Comparison of ENCODE assay signal across 21 cellular contexts in genomic region chr7:113677811-113678210, GRCh38.
"Had no signal": no experiment of that assay in that cellular context is flagged by ENCODE, and none has a peak within 500 bp of the region (broad histone marks: within the 10 kb centered on the region; RNA-seq: fewer than 3 reads in every experiment).

No MANE protein-coding gene starts in this region.

- H3K4me1 Mint-ChIP-seq: memory B cell; naive thymus-derived CD4-positive, alpha-beta T cell had no signal

- H3K27ac Mint-ChIP-seq: memory B cell; naive thymus-derived CD4-positive, alpha-beta T cell had no signal

- H3K36me3 Mint-ChIP-seq: memory B cell; naive thymus-derived CD4-positive, alpha-beta T cell had no signal

- H3K27me3 ChIP-seq: dorsolateral prefrontal cortex, esophagus muscularis mucosa, foreskin keratinocyte, gastrocnemius medialis, heart right ventricle, left lung had no signal

- H3K36me3 ChIP-seq: esophagus muscularis mucosa, gastrocnemius medialis, heart right ventricle, left lung, lower lobe of right lung had no signal

- H3K27me3 Mint-ChIP-seq: memory B cell had no signal

- H3K4me3 ChIP-seq: coronary artery, dorsolateral prefrontal cortex, esophagus muscularis mucosa, gastrocnemius medialis, heart right ventricle, left lung, lower lobe of right lung had no signal

- H3K4me3 Mint-ChIP-seq: memory B cell had no signal

- H3K27ac ChIP-seq: coronary artery, dorsolateral prefrontal cortex, esophagus muscularis mucosa, foreskin keratinocyte, gastrocnemius medialis, heart right ventricle, left lung, lower lobe of right lung had no signal

- H3K9me3 ChIP-seq: esophagus muscularis mucosa, gastrocnemius medialis, heart right ventricle, lower lobe of right lung had no signal

- H3K4me1 ChIP-seq: esophagus muscularis mucosa, foreskin keratinocyte, gastrocnemius medialis, heart right ventricle, left lung, lower lobe of right lung had no signal

- DNase-seq: dermis blood vessel endothelial cell; dorsolateral prefrontal cortex; effector CD4-positive, alpha-beta T cell; effector memory CD4-positive, alpha-beta T cell; foreskin keratinocyte; gastrocnemius medialis; glutamatergic neuron; head of caudate nucleus; heart right ventricle; hippocampal formation; kidney; kidney glomerular epithelial cell; left lung; left ventricle myocardium superior; lower lobe of right lung; mesendoderm; midbrain; naive thymus-derived CD4-positive, alpha-beta T cell had no signal

- ATAC-seq: foreskin keratinocyte; gastrocnemius medialis; heart right ventricle; left lung; left ventricle myocardium superior; lower lobe of right lung; naive thymus-derived CD4-positive, alpha-beta T cell had no signal
